Comparison of ENCODE assay signal across 8 cellular contexts in the genomic region with DNA sequence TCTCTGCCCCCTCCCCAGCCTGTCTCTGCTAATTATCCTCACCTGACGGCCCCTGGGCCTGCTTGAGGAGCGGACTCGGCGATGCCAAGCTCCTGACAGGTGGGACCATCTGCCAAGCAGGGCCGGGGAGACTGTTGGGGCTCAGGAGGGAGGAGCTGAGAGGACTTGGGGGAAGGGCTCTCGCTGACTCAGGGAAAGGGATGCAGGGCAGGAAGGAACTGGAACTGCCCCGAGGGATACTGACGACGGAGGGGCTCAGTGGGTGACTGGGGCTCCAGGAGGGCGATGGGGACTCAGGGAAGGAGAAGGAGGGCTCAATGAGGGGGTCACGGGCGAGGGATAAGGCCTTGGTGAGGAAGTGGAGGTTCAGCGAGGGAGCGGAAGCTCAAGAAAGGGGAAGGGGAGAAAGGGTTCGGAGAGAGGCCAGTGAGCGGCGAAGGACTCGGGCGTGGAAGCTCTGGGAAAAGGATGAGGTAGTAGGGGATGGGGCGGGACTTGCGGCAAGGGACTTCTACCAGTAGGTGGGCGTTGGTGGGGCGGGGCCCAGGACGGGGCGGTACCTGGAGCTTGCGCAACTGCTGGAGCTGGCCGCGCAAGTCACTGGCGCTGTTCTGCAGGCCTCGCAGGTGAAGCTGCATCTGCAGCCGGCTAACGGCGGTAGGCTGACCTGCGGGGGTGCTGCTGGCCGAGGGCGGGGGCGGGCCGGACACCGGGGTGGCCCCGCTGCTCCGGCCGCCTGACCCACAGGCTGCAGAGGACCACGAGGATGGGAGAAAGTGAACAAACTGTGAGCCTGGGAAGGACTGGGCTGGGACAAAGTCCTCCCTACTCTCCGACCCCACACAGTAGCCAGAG. TPM values are rescaled to one million over a fixed set of nuclear protein-coding genes. Genes with fewer than 3 reads are reported as not detected.
A peak's percentile ranks its signal among the peaks of the same experiment; 100 is the strongest.
DNase-seq lines count a peak whose midpoint lies in the region; ATAC-seq and TF ChIP-seq lines count a peak whose summit lies in the region.

No MANE protein-coding gene starts in this region.

- no peaks in the 10 kb centered on the region for H3K9me2 ChIP-seq in GM23338 (ENCODE audit: insufficient read depth)

- ATAC-seq in GM23338 (peak; percentile 47), heart right ventricle (peak; percentile 45 to 78 (median 66))

- intact Hi-C loops in heart right ventricle (cut with DNase I) (loop anchor here (2.0 to 10.0 kb wide), 7 partner anchors 103 to 176 kb away; partner anchors contain the start of gene CISD3 (in 1 of the 10)), vagina (cut with DNase I) (loop anchor here (5.0 kb wide), 1 partner anchor 108 kb away; no protein-coding TSS in a partner anchor)

- peaks cover 18% of the 10 kb centered on the region for H3F3A ChIP-seq in GM23338 (replicated peaks; ENCODE audit: low read depth)

- H3K27ac ChIP-seq in GM23338 (ENCODE audit: low read depth): no peak overlapping the region
- no peak overlapping the region for H3K27ac ChIP-seq in SJCRH30
- no peak overlapping the region for H3K27ac ChIP-seq in heart right ventricle
- H3K27ac ChIP-seq in vagina: peak overlapping the region; percentile 69

- H3K79me2 ChIP-seq in GM23338 (replicated peaks; ENCODE audit: insufficient read depth): no peaks in the 10 kb centered on the region

- H3K4me3 ChIP-seq in GM23338: peak overlapping the region; percentile 81
- H3K4me3 ChIP-seq in SJCRH30: peak overlapping the region; percentile 18; the same call in 1 of the 2 replicates
- H3K4me3 ChIP-seq in heart right ventricle: peak overlapping the region in 9 of 10 donors; percentile 3 to 57 (median 49)
- peak overlapping the region; percentile 42 for H3K4me3 ChIP-seq in retinal pigment epithelial cell (ENCODE audit: low read length)
- H3K4me3 ChIP-seq in vagina: peak overlapping the region; percentile 52

- peaks cover 67% of the 10 kb centered on the region for H3K27me3 Mint-ChIP-seq in GM23338 (ENCODE audit: insufficient read depth, low read depth, poor library complexity)

- peaks cover 35% of the 10 kb centered on the region for H3K4me1 Mint-ChIP-seq in GM23338

- H3K36me3 ChIP-seq in GM23338 (ENCODE audit: insufficient read depth) (no peaks in the 10 kb centered on the region), SJCRH30 (no peaks in the 10 kb centered on the region), heart right ventricle (no peaks in the 10 kb centered on the region), vagina (no peaks in the 10 kb centered on the region)

- H3K27ac Mint-ChIP-seq in GM23338: no peak overlapping the region

- TF ChIP-seq POLR2A in vagina (IDR thresholded peaks at IDR 0.05): peak in 1 of 2 donors; percentile 53

- H3K27me3 ChIP-seq in GM23338 (ENCODE audit: insufficient read depth) (peaks cover 78% of the 10 kb centered on the region), SJCRH30 (0 out of 2 replicates have a peak, but pooled peaks cover under 1% of the 10 kb centered on the region), heart right ventricle (peaks cover 41 to 65% (median 59%) of the 10 kb centered on the region in 7 donors), vagina (peaks cover 11% of the 10 kb centered on the region)

- DNase-seq in D341Med (ENCODE audit: low spot score) (peak; percentile 98), GM23338 (ENCODE audit: low spot score) (peak; percentile 97), NCI-H1048 (lab: John Stamatoyannopoulos, UW) (peak; percentile 89), SJCRH30 (peak; percentile 47 to 61), heart right ventricle (peak; percentile 71 to 76), retinal pigment epithelial cell (ENCODE audit: low read depth) (no peak), vagina (ENCODE audit: extremely low spot score in 2 of 2) (peak in 1 of 2 donors; percentile 92)
- peak; percentile 96 for DNase-seq in activated naive CD4-positive, alpha-beta T cell treated with anti-CD3 and anti-CD28 coated beads, Interleukin-2, amount 50 U/mL, for 16 hours

- H3K4me1 ChIP-seq in GM23338 (ENCODE audit: insufficient read depth) (peaks cover 28% of the 10 kb centered on the region; the same call in 1 of the 2 replicates), SJCRH30 (peaks cover 3% of the 10 kb centered on the region; the same call in 1 of the 2 replicates), heart right ventricle (peaks cover 20 to 44% (median 33%) of the 10 kb centered on the region in 9 donors), vagina (peaks cover 31% of the 10 kb centered on the region)

- peaks cover 10% of the 10 kb centered on the region; the same call in 1 of the 2 replicates for H4K20me1 ChIP-seq in GM23338 (replicated peaks; ENCODE audit: insufficient read depth)

- H2AFZ ChIP-seq in GM23338: peak overlapping the region; percentile 81

- peak; percentile 30 to 32 for TF ChIP-seq CTCF in GM23338 (conservative IDR thresholded peaks at IDR 0.05; ENCODE audit: low read depth in 2 of 2)
- TF ChIP-seq CTCF in heart right ventricle (IDR thresholded peaks at IDR 0.05): peak in 2 of 9 donors; percentile 16
- TF ChIP-seq CTCF in retinal pigment epithelial cell (conservative IDR thresholded peaks at IDR 0.05; ENCODE audit: low read depth, low read length): no peak
- TF ChIP-seq CTCF in vagina (IDR thresholded peaks at IDR 0.05): peak in 1 of 3 experiments; percentile 21

- peak overlapping the region; percentile 78 for H3K4me3 Mint-ChIP-seq in GM23338

- no peaks in the 10 kb centered on the region for H3K9me3 ChIP-seq in SJCRH30 (replicated peaks)
- no peaks in the 10 kb centered on the region for H3K9me3 ChIP-seq in heart right ventricle
- no peaks in the 10 kb centered on the region for H3K9me3 ChIP-seq in vagina

- H3K36me3 Mint-ChIP-seq in GM23338 (ENCODE audit: low read depth): no peaks in the 10 kb centered on the region; the same call in 2 of the 3 replicates

- 4 to 6% methylated on average over 44 of the region's 44 CpGs for whole genome bisulfite sequencing in heart right ventricle, 2 donors

- H3K4me2 ChIP-seq in GM23338: peak overlapping the region; percentile 95

- H3K9me3 Mint-ChIP-seq in GM23338: no peaks in the 10 kb centered on the region

TF ChIP-seq in GM23338, 12 proteins besides CTCF, POLR2A, EP300 and RAD21:
- no peak for TF ChIP-seq ZNF114 (CRISPR knock-in tag; IDR thresholded peaks at IDR 0.05)
- TF ChIP-seq, protein P1, sequence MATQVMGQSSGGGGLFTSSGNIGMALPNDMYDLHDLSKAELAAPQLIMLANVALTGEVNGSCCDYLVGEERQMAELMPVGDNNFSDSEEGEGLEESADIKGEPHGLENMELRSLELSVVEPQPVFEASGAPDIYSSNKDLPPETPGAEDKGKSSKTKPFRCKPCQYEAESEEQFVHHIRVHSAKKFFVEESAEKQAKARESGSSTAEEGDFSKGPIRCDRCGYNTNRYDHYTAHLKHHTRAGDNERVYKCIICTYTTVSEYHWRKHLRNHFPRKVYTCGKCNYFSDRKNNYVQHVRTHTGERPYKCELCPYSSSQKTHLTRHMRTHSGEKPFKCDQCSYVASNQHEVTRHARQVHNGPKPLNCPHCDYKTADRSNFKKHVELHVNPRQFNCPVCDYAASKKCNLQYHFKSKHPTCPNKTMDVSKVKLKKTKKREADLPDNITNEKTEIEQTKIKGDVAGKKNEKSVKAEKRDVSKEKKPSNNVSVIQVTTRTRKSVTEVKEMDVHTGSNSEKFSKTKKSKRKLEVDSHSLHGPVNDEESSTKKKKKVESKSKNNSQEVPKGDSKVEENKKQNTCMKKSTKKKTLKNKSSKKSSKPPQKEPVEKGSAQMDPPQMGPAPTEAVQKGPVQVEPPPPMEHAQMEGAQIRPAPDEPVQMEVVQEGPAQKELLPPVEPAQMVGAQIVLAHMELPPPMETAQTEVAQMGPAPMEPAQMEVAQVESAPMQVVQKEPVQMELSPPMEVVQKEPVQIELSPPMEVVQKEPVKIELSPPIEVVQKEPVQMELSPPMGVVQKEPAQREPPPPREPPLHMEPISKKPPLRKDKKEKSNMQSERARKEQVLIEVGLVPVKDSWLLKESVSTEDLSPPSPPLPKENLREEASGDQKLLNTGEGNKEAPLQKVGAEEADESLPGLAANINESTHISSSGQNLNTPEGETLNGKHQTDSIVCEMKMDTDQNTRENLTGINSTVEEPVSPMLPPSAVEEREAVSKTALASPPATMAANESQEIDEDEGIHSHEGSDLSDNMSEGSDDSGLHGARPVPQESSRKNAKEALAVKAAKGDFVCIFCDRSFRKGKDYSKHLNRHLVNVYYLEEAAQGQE (IDR thresholded peaks at IDR 0.05; ENCODE audit: unreplicated experiment): peak; percentile 34
- TF ChIP-seq EZH2 (IDR thresholded peaks at IDR 0.05; ENCODE audit: low read depth, unreplicated experiment): peak; percentile 20
TF ChIP-seq in GM23338: peak in this region for 2.

RNA-seq across cellular contexts. Expression of gene SRCIN1, which starts 46.5 kb away (rescaled TPM):
- total RNA-seq in GM23338 (2014; rRNA removed; shearing (Covaris generic)): 1.3 and 2.2 TPM in 2 replicates
- polyA plus RNA-seq in GM23338 (2016; fragmentation: Nextera tagmentation; extraction: Ambion mirVana): 0.87 TPM in 2 replicates
- total RNA-seq in SJCRH30 (2014; rRNA removed; shearing (Covaris generic)): 0.02 TPM in 1 of 2 replicates, not detected in the other
- total RNA-seq in heart right ventricle: 1 to 10 TPM in 8 of 10 donors, under 1 TPM in 2; 0.27 to 3.2 (median 1.3) TPM
- polyA plus RNA-seq in heart right ventricle: 1 to 10 TPM in 1 of 2 donors, under 1 TPM in 1; 0.29 to 1.2 TPM
- 5.2 TPM for total RNA-seq in vagina

Comparison
In these comparisons a context has a peak if more than half of its experiments do, and no peak if none do; other contexts are left out.
1. H3K4me3 ChIP-seq: peak in every context shown above with its lines; median percentile 81 in GM23338; 52 in vagina; 49 in heart right ventricle; 42 in retinal pigment epithelial cell; 18 in SJCRH30.